ENCODE assay signal across 18 cellular contexts in genomic region chr2:7436096-7436906, GRCh38.
DNase-seq lines count a peak whose midpoint lies in the region; ATAC-seq, FAIRE-seq and TF ChIP-seq lines count a peak whose summit lies in the region.
"Had no signal": no experiment of that assay in that cellular context is flagged by ENCODE, and none has a peak within 500 bp of the region (broad histone marks: within the 10 kb centered on the region; RNA-seq: fewer than 3 reads in every experiment).

No MANE protein-coding gene starts in this region.

- peaks cover 37% of the 10 kb centered on the region for H3K4me1 Mint-ChIP-seq in CD4-positive, alpha-beta T cell (ENCODE audit: low read depth)
- peaks cover 73 to 86% (median 81%) of the 10 kb centered on the region in 3 donors for H3K4me1 Mint-ChIP-seq in CD8-positive, alpha-beta memory T cell
- H3K4me1 Mint-ChIP-seq in activated T-helper 2 cell treated with anti-CD3 and anti-CD28 coated beads, Interferon-gamma antibody, Interleukin-2, Interleukin-4, amounts not matched to agents 10 μg/mL and 5 μg/mL and 100 μg/mL, durations not matched to agents 14 hours and 24 hours and 36 hours (ENCODE audit: low read depth), result peaks cover 74% of the 10 kb centered on the region
- H3K4me1 Mint-ChIP-seq in naive thymus-derived CD4-positive, alpha-beta T cell, result peaks cover 0 to 66% (median 49%) of the 10 kb centered on the region in 7 donors
- H3K4me1 Mint-ChIP-seq: memory B cell had no signal

- no peaks in the 10 kb centered on the region for H3K36me3 ChIP-seq in CD8-positive, alpha-beta memory T cell (ENCODE audit: insufficient read depth, low read length)
- H3K36me3 ChIP-seq in naive thymus-derived CD4-positive, alpha-beta T cell (ENCODE audit: control insufficient read depth in 2 of 3, insufficient read depth in 3 of 3, low read length in 3 of 3), result no peaks in the 10 kb centered on the region
- H3K36me3 ChIP-seq in HAP-1 (replicated peaks), result no peaks in the 10 kb centered on the region

- FAIRE-seq in H54 (lab: Jason Lieb, UNC), result no peak
- FAIRE-seq: RCC 7860 had no signal

- intact Hi-C loops in CD4-positive, alpha-beta T cell (cut with DNase I, micrococcal nuclease), result loop anchor here in 1 of 2 experiments (10.0 kb wide), 1 partner anchor 128 kb away; no protein-coding TSS in a partner anchor
- intact Hi-C loops in activated T-helper 2 cell treated with anti-CD3 and anti-CD28 coated beads, Interferon-gamma antibody, Interleukin-2, Interleukin-4, amounts not matched to agents 10 μg/mL and 5 μg/mL and 100 μg/mL, durations not matched to agents 14 hours and 24 hours and 36 hours (cut with micrococcal nuclease), result loop anchor here (1.0 to 10.0 kb wide), 13 partner anchors 90 to 1171 kb away; no protein-coding TSS in a partner anchor
- intact Hi-C loops in naive thymus-derived CD4-positive, alpha-beta T cell (cut with micrococcal nuclease), result loop anchor here in 1 of 2 donors (2.0 to 10.0 kb wide), 2 partner anchors 32 to 522 kb away; partner anchors contain the start of gene RNF144A

- in situ Hi-C loops in HAP-1 (cut with MboI; ENCODE audit: low sequenced_read_pairs), result no loop called here

- POLR2A ChIA-PET in CD4-positive, alpha-beta T cell (lab: Charles Lee), result interaction anchor here (1.0 kb wide), 1 partner anchor 1246 kb away, joined by 4 read pairs; the partner anchor contains the start of gene ID2
- POLR2A ChIA-PET in CD8-positive, alpha-beta memory T cell (lab: Charles Lee), result no interaction called here
- POLR2A ChIA-PET in naive thymus-derived CD4-positive, alpha-beta T cell (lab: Charles Lee), result interaction anchor here (0.9 to 1.5 kb wide), 2 partner anchors 8 to 16 kb away, joined by 3 to 4 read pairs; no protein-coding TSS in a partner anchor

- no peak overlapping the region for H3K4me3 Mint-ChIP-seq in CD4-positive, alpha-beta T cell
- peak overlapping the region in 6 of 7 donors; percentile 35 to 69 (median 54) for H3K4me3 Mint-ChIP-seq in CD8-positive, alpha-beta memory T cell
- H3K4me3 Mint-ChIP-seq in activated T-helper 2 cell treated with anti-CD3 and anti-CD28 coated beads, Interferon-gamma antibody, Interleukin-2, Interleukin-4, amounts not matched to agents 10 μg/mL and 5 μg/mL and 100 μg/mL, durations not matched to agents 14 hours and 24 hours and 36 hours (ENCODE audit: low read depth), result peak overlapping the region; percentile 35
- peak overlapping the region in 1 of 10 donors; percentile 15 for H3K4me3 Mint-ChIP-seq in naive thymus-derived CD4-positive, alpha-beta T cell
- H3K4me3 Mint-ChIP-seq: memory B cell; naive B cell; stimulated activated naive B cell treated with anti-CD40 and anti-IgM and Interleukin-4, amounts not matched to agents 10 μg/mL and 1 μg/mL and 100 μg/mL, for 72 hours had no signal

- TF ChIP-seq POLR2A in H54 (IDR thresholded peaks at IDR 0.05; ENCODE audit: low read depth, low read length), result no peak

- peak overlapping the region; percentile 30 for H3K27ac Mint-ChIP-seq in CD4-positive, alpha-beta T cell
- peak overlapping the region; percentile 60 to 96 (median 88) for H3K27ac Mint-ChIP-seq in CD8-positive, alpha-beta memory T cell
- H3K27ac Mint-ChIP-seq in activated T-helper 2 cell treated with anti-CD3 and anti-CD28 coated beads, Interferon-gamma antibody, Interleukin-2, Interleukin-4, amounts not matched to agents 10 μg/mL and 5 μg/mL and 100 μg/mL, durations not matched to agents 14 hours and 24 hours and 36 hours, result peak overlapping the region; percentile 95
- peak overlapping the region in 6 of 9 donors; percentile 3 to 89 (median 54) for H3K27ac Mint-ChIP-seq in naive thymus-derived CD4-positive, alpha-beta T cell
- H3K27ac Mint-ChIP-seq: memory B cell; stimulated activated naive B cell treated with anti-CD40 and anti-IgM and Interleukin-4, amounts not matched to agents 10 μg/mL and 1 μg/mL and 100 μg/mL, for 72 hours had no signal

- H3K9me3 Mint-ChIP-seq in CD4-positive, alpha-beta T cell, result no peaks in the 10 kb centered on the region
- H3K9me3 Mint-ChIP-seq in CD8-positive, alpha-beta memory T cell, result peaks cover 6 to 21% (median 13%) of the 10 kb centered on the region in 5 donors
- H3K9me3 Mint-ChIP-seq in activated T-helper 2 cell treated with anti-CD3 and anti-CD28 coated beads, Interferon-gamma antibody, Interleukin-2, Interleukin-4, amounts not matched to agents 10 μg/mL and 5 μg/mL and 100 μg/mL, durations not matched to agents 14 hours and 24 hours and 36 hours, result peaks cover 49% of the 10 kb centered on the region
- H3K9me3 Mint-ChIP-seq in naive thymus-derived CD4-positive, alpha-beta T cell, result peaks cover 5 to 34% (median 13%) of the 10 kb centered on the region in 11 donors
- H3K9me3 Mint-ChIP-seq: memory B cell had no signal

- peaks cover 5% of the 10 kb centered on the region for H3K9me3 ChIP-seq in CD4-positive, alpha-beta T cell (ENCODE audit: control insufficient read depth, low read length)
- H3K9me3 ChIP-seq in CD8-positive, alpha-beta memory T cell (ENCODE audit: low read length), result no peaks in the 10 kb centered on the region
- H3K9me3 ChIP-seq in naive thymus-derived CD4-positive, alpha-beta T cell (ENCODE audit: control insufficient read depth in 2 of 3, low read length in 3 of 3), result peaks cover 0 to 12% (median 0%) of the 10 kb centered on the region in 3 experiments
- H3K9me3 ChIP-seq in HAP-1, result no peaks in the 10 kb centered on the region

- H3K27me3 ChIP-seq in CD4-positive, alpha-beta T cell (ENCODE audit: control insufficient read depth, insufficient read depth, low read length), result no peaks in the 10 kb centered on the region
- H3K27me3 ChIP-seq in CD8-positive, alpha-beta memory T cell (ENCODE audit: insufficient read depth, low read length, poor library complexity, severe bottlenecking), result no peaks in the 10 kb centered on the region
- H3K27me3 ChIP-seq in naive thymus-derived CD4-positive, alpha-beta T cell (ENCODE audit: control insufficient read depth in 2 of 2, insufficient read depth in 2 of 2, low read length in 2 of 2), result no peaks in the 10 kb centered on the region
- H3K27me3 ChIP-seq in HAP-1 (ENCODE audit: low read depth), result no peaks in the 10 kb centered on the region

- TF ChIP-seq CTCF in CD4-positive, alpha-beta T cell (IDR thresholded peaks at IDR 0.05), result no peak

- CTCF ChIA-PET in CD4-positive, alpha-beta T cell (lab: Charles Lee), result no interaction called here
- CTCF ChIA-PET in CD8-positive, alpha-beta memory T cell (lab: Charles Lee), result interaction anchor here (1.3 to 1.9 kb wide), 3 partner anchors 9 to 289 kb away, joined by 5 to 8 read pairs (median 6); no protein-coding TSS in a partner anchor
- CTCF ChIA-PET in naive thymus-derived CD4-positive, alpha-beta T cell (lab: Charles Lee), result interaction anchor here (0.6 to 0.7 kb wide), 2 partner anchors 141 to 339 kb away, joined by 3 read pairs; no protein-coding TSS in a partner anchor

- ATAC-seq in CD4-positive, alpha-beta T cell (ENCODE audit: poor library complexity), result no peak
- ATAC-seq in naive thymus-derived CD4-positive, alpha-beta T cell, result no peak
- ATAC-seq: sciatic nerve; stimulated activated naive B cell treated with anti-CD40 and anti-IgM and Interleukin-4, amounts not matched to agents 10 μg/mL and 1 μg/mL and 100 μg/mL, for 72 hours had no signal

- peaks cover 33% of the 10 kb centered on the region for H3K4me1 ChIP-seq in CD8-positive, alpha-beta memory T cell (ENCODE audit: insufficient read depth, low read length)
- H3K4me1 ChIP-seq in naive thymus-derived CD4-positive, alpha-beta T cell (ENCODE audit: control insufficient read depth in 2 of 2, insufficient read depth in 2 of 2, low read length in 2 of 2), result peaks cover 7 to 46% of the 10 kb centered on the region in 2 donors
- H3K4me1 ChIP-seq in HAP-1, result no peaks in the 10 kb centered on the region
- H3K4me1 ChIP-seq: parathyroid adenoma had no signal

- H3K36me3 Mint-ChIP-seq in CD4-positive, alpha-beta T cell (ENCODE audit: low read depth), result peaks cover 2% of the 10 kb centered on the region
- peaks cover 2 to 16% (median 10%) of the 10 kb centered on the region in 3 donors for H3K36me3 Mint-ChIP-seq in CD8-positive, alpha-beta memory T cell
- H3K36me3 Mint-ChIP-seq in activated T-helper 2 cell treated with anti-CD3 and anti-CD28 coated beads, Interferon-gamma antibody, Interleukin-2, Interleukin-4, amounts not matched to agents 10 μg/mL and 5 μg/mL and 100 μg/mL, durations not matched to agents 14 hours and 24 hours and 36 hours (ENCODE audit: low read depth), result peaks cover 65% of the 10 kb centered on the region
- peaks cover 0 to 54% (median 4%) of the 10 kb centered on the region in 5 donors for H3K36me3 Mint-ChIP-seq in naive thymus-derived CD4-positive, alpha-beta T cell
- H3K36me3 Mint-ChIP-seq: memory B cell; naive B cell; stimulated activated naive B cell treated with anti-CD40 and anti-IgM and Interleukin-4, amounts not matched to agents 10 μg/mL and 1 μg/mL and 100 μg/mL, for 72 hours had no signal

- no peak overlapping the region for H3K4me3 ChIP-seq in CD8-positive, alpha-beta memory T cell (ENCODE audit: low read length)
- no peak overlapping the region for H3K4me3 ChIP-seq in naive thymus-derived CD4-positive, alpha-beta T cell (ENCODE audit: low read length)
- H3K4me3 ChIP-seq in HAP-1, result no peak overlapping the region

- no peak overlapping the region for H3K27ac ChIP-seq in CD4-positive, alpha-beta T cell (ENCODE audit: low read depth, low read length)
- no peak overlapping the region for H3K27ac ChIP-seq in CD8-positive, alpha-beta memory T cell (ENCODE audit: low read depth, low read length)
- H3K27ac ChIP-seq in naive thymus-derived CD4-positive, alpha-beta T cell (ENCODE audit: low read depth, low read length), result no peak overlapping the region
- H3K27ac ChIP-seq: parathyroid adenoma had no signal

- DNase-seq in CD4-positive, alpha-beta T cell, result no peak
- no peak for DNase-seq in CD8-positive, alpha-beta memory T cell
- no peak for DNase-seq in activated T-helper 2 cell treated with anti-CD3 and anti-CD28 coated beads, Interferon-gamma antibody, Interleukin-2, Interleukin-4, amounts not matched to agents 10 μg/mL and 5 μg/mL and 100 μg/mL, durations not matched to agents 14 hours and 24 hours and 36 hours (ENCODE audit: low spot score)
- no peak for DNase-seq in naive thymus-derived CD4-positive, alpha-beta T cell
- DNase-seq in NCI-H510A treated with DMSO at 0.1 percent for 48 hours (lab: John Stamatoyannopoulos, UW), result no peak
- no peak for DNase-seq in H54 (ENCODE audit: insufficient read length, low spot score)
- no peak for DNase-seq in HAP-1 (ENCODE audit: low spot score in 2 of 2)
- DNase-seq: DND-41; Kasumi-1; naive B cell; NCI-H1048; NCI-H187 treated with DMSO at 0.1 percent for 48 hours; stimulated activated naive B cell treated with anti-CD40 and anti-IgM and Interleukin-4, amounts not matched to agents 10 μg/mL and 1 μg/mL and 100 μg/mL, for 72 hours; trophoblast cell had no signal

- no peaks in the 10 kb centered on the region for H3K27me3 Mint-ChIP-seq in CD4-positive, alpha-beta T cell
- no peaks in the 10 kb centered on the region for H3K27me3 Mint-ChIP-seq in CD8-positive, alpha-beta memory T cell
- no peaks in the 10 kb centered on the region for H3K27me3 Mint-ChIP-seq in activated T-helper 2 cell treated with anti-CD3 and anti-CD28 coated beads, Interferon-gamma antibody, Interleukin-2, Interleukin-4, amounts not matched to agents 10 μg/mL and 5 μg/mL and 100 μg/mL, durations not matched to agents 14 hours and 24 hours and 36 hours (ENCODE audit: low read depth)
- no peaks in the 10 kb centered on the region for H3K27me3 Mint-ChIP-seq in naive thymus-derived CD4-positive, alpha-beta T cell

Comparison
In these comparisons a context has a peak if more than half of its experiments do, and no peak if none do; other contexts are left out.
1. H3K27ac Mint-ChIP-seq: peak in every context shown above with its lines; median percentile 95 in activated T-helper 2 cell treated with anti-CD3 and anti-CD28 coated beads, Interferon-gamma antibody, Interleukin-2, Interleukin-4, amounts not matched to agents 10 μg/mL and 5 μg/mL and 100 μg/mL, durations not matched to agents 14 hours and 24 hours and 36 hours; 88 in CD8-positive, alpha-beta memory T cell; 54 in naive thymus-derived CD4-positive, alpha-beta T cell; 30 in CD4-positive, alpha-beta T cell.